ENCODE assay signal across 22 cellular contexts in genomic region chr3:128372281-128372680, GRCh38.
DNase-seq lines count a peak whose midpoint lies in the region; ATAC-seq and TF ChIP-seq lines count a peak whose summit lies in the region.
"Had no signal": no experiment of that assay in that cellular context is flagged by ENCODE, and none has a peak within 500 bp of the region (broad histone marks: within the 10 kb centered on the region; RNA-seq: fewer than 3 reads in every experiment).

No MANE protein-coding gene starts in this region.

- CTCF ChIA-PET in activated CD4-positive, alpha-beta memory T cell treated with anti-CD3 and anti-CD28 coated beads for 36 hours (lab: Charles Lee): no interaction called here
- CTCF ChIA-PET in activated CD4-positive, alpha-beta memory T cell treated with anti-CD3 and anti-CD28 coated beads, Interleukin-2, amount 10 ng/mL, durations not matched to agents 7 days and 5 days (lab: Charles Lee): no interaction called here

- H3K4me3 Mint-ChIP-seq in activated CD4-positive, alpha-beta memory T cell treated with anti-CD3 and anti-CD28 coated beads for 36 hours: no peak overlapping the region
- no peak overlapping the region for H3K4me3 Mint-ChIP-seq in activated CD4-positive, alpha-beta memory T cell treated with anti-CD3 and anti-CD28 coated beads, Interleukin-2, amount 10 ng/mL, durations not matched to agents 7 days and 5 days
- no peak overlapping the region for H3K4me3 Mint-ChIP-seq in stimulated activated effector memory CD8-positive, alpha-beta T cell treated with anti-CD3 and anti-CD28 coated beads, Interleukin-12 subunit alpha, Interleukin-12 subunit beta, amount 100 ng/mL, for 72 hours
- no peak overlapping the region for H3K4me3 Mint-ChIP-seq in progenitor cell of endocrine pancreas (ENCODE audit: low read depth)

- no peak for TF ChIP-seq CTCF in progenitor cell of endocrine pancreas (IDR thresholded peaks at IDR 0.05; ENCODE audit: unreplicated experiment)

- peak; percentile 29 for DNase-seq in activated CD4-positive, alpha-beta memory T cell treated with anti-CD3 and anti-CD28 coated beads for 36 hours
- no peak for DNase-seq in activated CD4-positive, alpha-beta memory T cell treated with anti-CD3 and anti-CD28 coated beads, Interleukin-2, amount 10 ng/mL, durations not matched to agents 7 days and 5 days
- no peak for DNase-seq in stimulated activated effector memory CD8-positive, alpha-beta T cell treated with anti-CD3 and anti-CD28 coated beads, Interleukin-12 subunit alpha, Interleukin-12 subunit beta, amount 100 ng/mL, for 72 hours (ENCODE audit: low spot score in 2 of 2)
- DNase-seq in NCI-H1930 (lab: John Stamatoyannopoulos, UW) (no peak), progenitor cell of endocrine pancreas (ENCODE audit: low spot score, unreplicated experiment) (no peak), CD1c-positive myeloid dendritic cell (ENCODE audit: extremely low spot score) (no peak)
- DNase-seq: activated naive CD4-positive, alpha-beta T cell treated with anti-CD3 and anti-CD28 coated beads, Interleukin-2, amount 50 U/mL, for 16 hours; AML-193; Caco-2; caudate nucleus; dermis blood vessel endothelial cell; DND-41; IMR-90; kidney glomerular epithelial cell; NCI-H2081 treated with DMSO at 0.1 percent for 48 hours; Peyer's patch; small intestine; stimulated activated CD4-positive, alpha-beta T cell treated with anti-CD3 and anti-CD28 coated beads, Interleukin-2, amount 100 ng/mL, for 24 hours; stimulated activated naive CD4-positive, alpha-beta T cell treated with Interleukin-2 at 50 U/mL for 16 hours; trophoblast cell had no signal

- no peaks in the 10 kb centered on the region for H3K9me3 Mint-ChIP-seq in activated CD4-positive, alpha-beta memory T cell treated with anti-CD3 and anti-CD28 coated beads for 36 hours
- no peaks in the 10 kb centered on the region for H3K9me3 Mint-ChIP-seq in activated CD4-positive, alpha-beta memory T cell treated with anti-CD3 and anti-CD28 coated beads, Interleukin-2, amount 10 ng/mL, durations not matched to agents 7 days and 5 days
- no peaks in the 10 kb centered on the region for H3K9me3 Mint-ChIP-seq in stimulated activated effector memory CD8-positive, alpha-beta T cell treated with anti-CD3 and anti-CD28 coated beads, Interleukin-12 subunit alpha, Interleukin-12 subunit beta, amount 100 ng/mL, for 72 hours
- H3K9me3 Mint-ChIP-seq in progenitor cell of endocrine pancreas (ENCODE audit: low read depth): no peaks in the 10 kb centered on the region

- H3K27ac Mint-ChIP-seq in activated CD4-positive, alpha-beta memory T cell treated with anti-CD3 and anti-CD28 coated beads for 36 hours: no peak overlapping the region
- no peak overlapping the region for H3K27ac Mint-ChIP-seq in activated CD4-positive, alpha-beta memory T cell treated with anti-CD3 and anti-CD28 coated beads, Interleukin-2, amount 10 ng/mL, durations not matched to agents 7 days and 5 days
- H3K27ac Mint-ChIP-seq in stimulated activated effector memory CD8-positive, alpha-beta T cell treated with anti-CD3 and anti-CD28 coated beads, Interleukin-12 subunit alpha, Interleukin-12 subunit beta, amount 100 ng/mL, for 72 hours: peak overlapping the region; percentile 84
- no peak overlapping the region for H3K27ac Mint-ChIP-seq in progenitor cell of endocrine pancreas

- POLR2A ChIA-PET in activated CD4-positive, alpha-beta memory T cell treated with anti-CD3 and anti-CD28 coated beads for 36 hours (lab: Charles Lee): no interaction called here
- POLR2A ChIA-PET in activated CD4-positive, alpha-beta memory T cell treated with anti-CD3 and anti-CD28 coated beads, Interleukin-2, amount 10 ng/mL, durations not matched to agents 7 days and 5 days (lab: Charles Lee): no interaction called here

- intact Hi-C loops in activated CD4-positive, alpha-beta memory T cell treated with anti-CD3 and anti-CD28 coated beads for 36 hours (cut with micrococcal nuclease): no loop called here

- H3K4me1 Mint-ChIP-seq in activated CD4-positive, alpha-beta memory T cell treated with anti-CD3 and anti-CD28 coated beads for 36 hours (ENCODE audit: low read depth): peaks cover 4% of the 10 kb centered on the region
- H3K4me1 Mint-ChIP-seq in activated CD4-positive, alpha-beta memory T cell treated with anti-CD3 and anti-CD28 coated beads, Interleukin-2, amount 10 ng/mL, durations not matched to agents 7 days and 5 days: peaks cover 5% of the 10 kb centered on the region
- peaks cover 14% of the 10 kb centered on the region for H3K4me1 Mint-ChIP-seq in stimulated activated effector memory CD8-positive, alpha-beta T cell treated with anti-CD3 and anti-CD28 coated beads, Interleukin-12 subunit alpha, Interleukin-12 subunit beta, amount 100 ng/mL, for 72 hours
- peaks cover 5% of the 10 kb centered on the region for H3K4me1 Mint-ChIP-seq in progenitor cell of endocrine pancreas (ENCODE audit: low read depth)

- no peaks in the 10 kb centered on the region for H3K36me3 Mint-ChIP-seq in activated CD4-positive, alpha-beta memory T cell treated with anti-CD3 and anti-CD28 coated beads for 36 hours
- H3K36me3 Mint-ChIP-seq in activated CD4-positive, alpha-beta memory T cell treated with anti-CD3 and anti-CD28 coated beads, Interleukin-2, amount 10 ng/mL, durations not matched to agents 7 days and 5 days (ENCODE audit: low read depth): no peaks in the 10 kb centered on the region
- H3K36me3 Mint-ChIP-seq in stimulated activated effector memory CD8-positive, alpha-beta T cell treated with anti-CD3 and anti-CD28 coated beads, Interleukin-12 subunit alpha, Interleukin-12 subunit beta, amount 100 ng/mL, for 72 hours: no peaks in the 10 kb centered on the region
- H3K36me3 Mint-ChIP-seq in progenitor cell of endocrine pancreas (ENCODE audit: insufficient read depth): peaks cover 3% of the 10 kb centered on the region

- ATAC-seq in GM18502 (IDR thresholded peaks at IDR 0.05; ENCODE audit: poor library complexity, unreplicated experiment) (peak; percentile 56), HG03354 (IDR thresholded peaks at IDR 0.05; ENCODE audit: poor library complexity, severe bottlenecking, unreplicated experiment) (peak; percentile 38)
- ATAC-seq in stimulated activated effector memory CD8-positive, alpha-beta T cell treated with anti-CD3 and anti-CD28 coated beads, Interleukin-12 subunit alpha, Interleukin-12 subunit beta, amount 100 ng/mL, for 72 hours: peak; percentile 67

- H3K27me3 Mint-ChIP-seq in activated CD4-positive, alpha-beta memory T cell treated with anti-CD3 and anti-CD28 coated beads for 36 hours: no peaks in the 10 kb centered on the region
- no peaks in the 10 kb centered on the region for H3K27me3 Mint-ChIP-seq in activated CD4-positive, alpha-beta memory T cell treated with anti-CD3 and anti-CD28 coated beads, Interleukin-2, amount 10 ng/mL, durations not matched to agents 7 days and 5 days
- H3K27me3 Mint-ChIP-seq in progenitor cell of endocrine pancreas: peaks cover 10% of the 10 kb centered on the region
